In genomic region chr16:67326472-67327309, GRCh38 we compare ENCODE assay signal across 1 cellular context.
TF ChIP-seq lines count a peak whose summit lies in the region.

Gene KCTD19 (minus strand): TSS chr16:67326741. CDS start chr16:67326707, 34 bp downstream.
A gene with protein sequence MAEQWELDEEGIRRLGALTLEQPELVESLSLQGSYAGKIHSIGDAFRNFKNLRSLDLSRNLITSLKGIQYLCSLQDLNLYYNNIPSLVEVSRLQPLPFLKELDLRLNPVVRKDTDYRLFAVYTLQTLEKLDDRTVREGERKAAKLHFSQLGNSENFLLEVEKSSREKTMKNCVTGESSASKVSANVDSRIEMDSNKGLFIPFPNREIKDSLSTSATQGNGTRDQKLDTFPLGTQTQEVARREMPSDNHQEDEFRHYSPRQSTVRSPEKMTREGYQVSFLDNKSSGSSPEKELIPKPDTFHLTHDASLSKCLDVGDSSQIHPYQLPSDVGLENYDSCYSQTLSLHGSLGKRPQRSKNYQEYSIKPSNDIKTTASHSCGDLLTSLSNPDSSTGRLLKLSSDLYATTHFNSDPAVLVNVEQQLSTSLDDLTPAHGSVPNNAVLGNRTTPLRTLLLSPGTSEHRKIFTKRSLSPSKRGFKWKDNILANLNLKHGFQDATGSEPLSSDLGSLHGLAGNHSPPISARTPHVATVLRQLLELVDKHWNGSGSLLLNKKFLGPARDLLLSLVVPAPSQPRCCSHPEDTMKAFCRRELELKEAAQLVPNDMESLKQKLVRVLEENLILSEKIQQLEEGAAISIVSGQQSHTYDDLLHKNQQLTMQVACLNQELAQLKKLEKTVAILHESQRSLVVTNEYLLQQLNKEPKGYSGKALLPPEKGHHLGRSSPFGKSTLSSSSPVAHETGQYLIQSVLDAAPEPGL (plus strand): TSS chr16:67326815. CDS start chr16:67326863, 48 bp downstream.

TF ChIP-seq in HepG2, 621 proteins besides CTCF, POLR2A, EP300 and RAD21 (continued from another document and continues in another):
- TF ChIP-seq, protein P1, sequence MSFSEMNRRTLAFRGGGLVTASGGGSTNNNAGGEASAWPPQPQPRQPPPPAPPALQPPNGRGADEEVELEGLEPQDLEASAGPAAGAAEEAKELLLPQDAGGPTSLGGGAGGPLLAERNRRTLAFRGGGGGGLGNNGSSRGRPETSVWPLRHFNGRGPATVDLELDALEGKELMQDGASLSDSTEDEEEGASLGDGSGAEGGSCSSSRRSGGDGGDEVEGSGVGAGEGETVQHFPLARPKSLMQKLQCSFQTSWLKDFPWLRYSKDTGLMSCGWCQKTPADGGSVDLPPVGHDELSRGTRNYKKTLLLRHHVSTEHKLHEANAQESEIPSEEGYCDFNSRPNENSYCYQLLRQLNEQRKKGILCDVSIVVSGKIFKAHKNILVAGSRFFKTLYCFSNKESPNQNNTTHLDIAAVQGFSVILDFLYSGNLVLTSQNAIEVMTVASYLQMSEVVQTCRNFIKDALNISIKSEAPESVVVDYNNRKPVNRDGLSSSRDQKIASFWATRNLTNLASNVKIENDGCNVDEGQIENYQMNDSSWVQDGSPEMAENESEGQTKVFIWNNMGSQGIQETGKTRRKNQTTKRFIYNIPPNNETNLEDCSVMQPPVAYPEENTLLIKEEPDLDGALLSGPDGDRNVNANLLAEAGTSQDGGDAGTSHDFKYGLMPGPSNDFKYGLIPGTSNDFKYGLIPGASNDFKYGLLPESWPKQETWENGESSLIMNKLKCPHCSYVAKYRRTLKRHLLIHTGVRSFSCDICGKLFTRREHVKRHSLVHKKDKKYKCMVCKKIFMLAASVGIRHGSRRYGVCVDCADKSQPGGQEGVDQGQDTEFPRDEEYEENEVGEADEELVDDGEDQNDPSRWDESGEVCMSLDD (CRISPR knock-in tag; IDR thresholded peaks at IDR 0.05; ENCODE audit: borderline replicate concordance), result no peak
- TF ChIP-seq, protein P2, sequence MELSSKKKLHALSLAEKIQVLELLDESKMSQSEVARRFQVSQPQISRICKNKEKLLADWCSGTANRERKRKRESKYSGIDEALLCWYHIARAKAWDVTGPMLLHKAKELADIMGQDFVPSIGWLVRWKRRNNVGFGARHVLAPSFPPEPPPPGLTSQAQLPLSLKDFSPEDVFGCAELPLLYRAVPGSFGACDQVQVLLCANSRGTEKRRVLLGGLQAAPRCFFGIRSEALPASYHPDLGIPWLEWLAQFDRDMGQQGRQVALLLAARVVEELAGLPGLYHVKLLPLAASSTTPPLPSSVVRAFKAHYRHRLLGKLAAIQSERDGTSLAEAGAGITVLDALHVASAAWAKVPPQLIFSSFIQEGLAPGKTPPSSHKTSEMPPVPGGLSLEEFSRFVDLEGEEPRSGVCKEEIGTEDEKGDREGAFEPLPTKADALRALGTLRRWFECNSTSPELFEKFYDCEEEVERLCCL (CRISPR knock-in tag; IDR thresholded peaks at IDR 0.05; ENCODE audit: borderline replicate concordance), result no peak
- TF ChIP-seq ZNF678 (CRISPR knock-in tag; IDR thresholded peaks at IDR 0.05), result no peak
- no peak for TF ChIP-seq PRMT3 (CRISPR knock-in tag; IDR thresholded peaks at IDR 0.05; ENCODE audit: borderline replicate concordance, low read depth)
- no peak for TF ChIP-seq RAD51 (IDR thresholded peaks at IDR 0.05; ENCODE audit: borderline replicate concordance)
- TF ChIP-seq KLF11 (CRISPR knock-in tag; IDR thresholded peaks at IDR 0.05), result no peak
- peak; percentile 78 for TF ChIP-seq SALL2 (CRISPR knock-in tag; IDR thresholded peaks at IDR 0.05)
- no peak for TF ChIP-seq PRPF4 (IDR thresholded peaks at IDR 0.05; ENCODE audit: low read depth, low read length, poor library complexity, severe bottlenecking)
- no peak for TF ChIP-seq FOXK2 (IDR thresholded peaks at IDR 0.05)
- no peak for TF ChIP-seq ZNF781 (CRISPR knock-in tag; IDR thresholded peaks at IDR 0.05; ENCODE audit: borderline replicate concordance, not compliant biosample characterization)
- TF ChIP-seq SMC3 (IDR thresholded peaks at IDR 0.05; ENCODE audit: low read length), result peak; percentile 18; the same call in 1 of the 2 replicates
- peak; percentile 56; the same call in 1 of the 2 replicates for TF ChIP-seq ZSCAN21 (CRISPR knock-in tag; IDR thresholded peaks at IDR 0.05; ENCODE audit: borderline replicate concordance)
- no peak for TF ChIP-seq NR2F1 (CRISPR knock-in tag; IDR thresholded peaks at IDR 0.05)
- TF ChIP-seq DNMT1 (CRISPR knock-in tag; IDR thresholded peaks at IDR 0.05), result no peak
- no peak for TF ChIP-seq ZBTB44 (CRISPR knock-in tag; IDR thresholded peaks at IDR 0.05)
- TF ChIP-seq ELF1 (CRISPR knock-in tag; IDR thresholded peaks at IDR 0.05), result 0 out of 2 replicates have a peak, but pooled peaks have one; percentile 42
- no peak for TF ChIP-seq MED8 (CRISPR knock-in tag; IDR thresholded peaks at IDR 0.05; ENCODE audit: insufficient replicate concordance)
- TF ChIP-seq RELA (CRISPR knock-in tag; IDR thresholded peaks at IDR 0.05), result no peak
- TF ChIP-seq ZNF777 (CRISPR knock-in tag; IDR thresholded peaks at IDR 0.05), result 0 out of 2 replicates have a peak, but pooled peaks have one; percentile 26
- TF ChIP-seq ZNF598 (CRISPR knock-in tag; IDR thresholded peaks at IDR 0.05; ENCODE audit: borderline replicate concordance), result no peak
- no peak for TF ChIP-seq ZNF850 (CRISPR knock-in tag; conservative IDR thresholded peaks at IDR 0.05)
- no peak for TF ChIP-seq WIZ (CRISPR knock-in tag; IDR thresholded peaks at IDR 0.05)
- no peak for TF ChIP-seq ZNF720 (CRISPR knock-in tag; IDR thresholded peaks at IDR 0.05)
- TF ChIP-seq, protein P3, sequence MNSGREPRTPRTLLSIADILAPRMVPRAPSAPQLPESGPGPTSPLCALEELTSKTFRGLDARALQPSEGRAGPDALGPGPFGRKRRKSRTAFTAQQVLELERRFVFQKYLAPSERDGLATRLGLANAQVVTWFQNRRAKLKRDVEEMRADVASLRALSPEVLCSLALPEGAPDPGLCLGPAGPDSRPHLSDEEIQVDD (CRISPR knock-in tag; IDR thresholded peaks at IDR 0.05; ENCODE audit: borderline replicate concordance), result no peak
- no peak for TF ChIP-seq BORCS8-MEF2B (CRISPR knock-in tag; IDR thresholded peaks at IDR 0.05)
- TF ChIP-seq PAX8 (CRISPR knock-in tag; IDR thresholded peaks at IDR 0.05; ENCODE audit: borderline replicate concordance), result no peak
- no peak for TF ChIP-seq ZIK1 (CRISPR knock-in tag; IDR thresholded peaks at IDR 0.05; ENCODE audit: borderline replicate concordance, low read depth)
- no peak for TF ChIP-seq TEAD2 (CRISPR knock-in tag; IDR thresholded peaks at IDR 0.05)
- TF ChIP-seq, protein P4, sequence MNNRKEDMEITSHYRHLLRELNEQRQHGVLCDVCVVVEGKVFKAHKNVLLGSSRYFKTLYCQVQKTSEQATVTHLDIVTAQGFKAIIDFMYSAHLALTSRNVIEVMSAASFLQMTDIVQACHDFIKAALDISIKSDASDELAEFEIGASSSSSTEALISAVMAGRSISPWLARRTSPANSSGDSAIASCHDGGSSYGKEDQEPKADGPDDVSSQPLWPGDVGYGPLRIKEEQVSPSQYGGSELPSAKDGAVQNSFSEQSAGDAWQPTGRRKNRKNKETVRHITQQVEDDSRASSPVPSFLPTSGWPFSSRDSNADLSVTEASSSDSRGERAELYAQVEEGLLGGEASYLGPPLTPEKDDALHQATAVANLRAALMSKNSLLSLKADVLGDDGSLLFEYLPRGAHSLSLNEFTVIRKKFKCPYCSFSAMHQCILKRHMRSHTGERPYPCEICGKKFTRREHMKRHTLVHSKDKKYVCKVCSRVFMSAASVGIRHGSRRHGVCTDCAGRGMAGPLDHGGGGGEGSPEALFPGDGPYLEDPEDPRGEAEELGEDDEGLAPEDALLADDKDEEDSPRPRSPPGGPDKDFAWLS (CRISPR knock-in tag; IDR thresholded peaks at IDR 0.05; ENCODE audit: borderline replicate concordance), result no peak
- TF ChIP-seq PCBP2 (optimal IDR thresholded peaks at IDR 0.05; ENCODE audit: low read depth, low read length, poor library complexity, severe bottlenecking), result no peak
- no peak for TF ChIP-seq SOX6 (IDR thresholded peaks at IDR 0.05)
- peak; percentile 26; the same call in 1 of the 2 replicates for TF ChIP-seq SOX6 (CRISPR knock-in tag; IDR thresholded peaks at IDR 0.05)
- no peak for TF ChIP-seq REL (CRISPR knock-in tag; conservative IDR thresholded peaks at IDR 0.05)
- TF ChIP-seq ZBTB21 (CRISPR knock-in tag; IDR thresholded peaks at IDR 0.05), result no peak
- TF ChIP-seq, protein P5, sequence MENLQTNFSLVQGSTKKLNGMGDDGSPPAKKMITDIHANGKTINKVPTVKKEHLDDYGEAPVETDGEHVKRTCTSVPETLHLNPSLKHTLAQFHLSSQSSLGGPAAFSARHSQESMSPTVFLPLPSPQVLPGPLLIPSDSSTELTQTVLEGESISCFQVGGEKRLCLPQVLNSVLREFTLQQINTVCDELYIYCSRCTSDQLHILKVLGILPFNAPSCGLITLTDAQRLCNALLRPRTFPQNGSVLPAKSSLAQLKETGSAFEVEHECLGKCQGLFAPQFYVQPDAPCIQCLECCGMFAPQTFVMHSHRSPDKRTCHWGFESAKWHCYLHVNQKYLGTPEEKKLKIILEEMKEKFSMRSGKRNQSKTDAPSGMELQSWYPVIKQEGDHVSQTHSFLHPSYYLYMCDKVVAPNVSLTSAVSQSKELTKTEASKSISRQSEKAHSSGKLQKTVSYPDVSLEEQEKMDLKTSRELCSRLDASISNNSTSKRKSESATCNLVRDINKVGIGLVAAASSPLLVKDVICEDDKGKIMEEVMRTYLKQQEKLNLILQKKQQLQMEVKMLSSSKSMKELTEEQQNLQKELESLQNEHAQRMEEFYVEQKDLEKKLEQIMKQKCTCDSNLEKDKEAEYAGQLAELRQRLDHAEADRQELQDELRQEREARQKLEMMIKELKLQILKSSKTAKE (CRISPR knock-in tag; IDR thresholded peaks at IDR 0.05; ENCODE audit: borderline replicate concordance), result no peak
- TF ChIP-seq, protein P6, sequence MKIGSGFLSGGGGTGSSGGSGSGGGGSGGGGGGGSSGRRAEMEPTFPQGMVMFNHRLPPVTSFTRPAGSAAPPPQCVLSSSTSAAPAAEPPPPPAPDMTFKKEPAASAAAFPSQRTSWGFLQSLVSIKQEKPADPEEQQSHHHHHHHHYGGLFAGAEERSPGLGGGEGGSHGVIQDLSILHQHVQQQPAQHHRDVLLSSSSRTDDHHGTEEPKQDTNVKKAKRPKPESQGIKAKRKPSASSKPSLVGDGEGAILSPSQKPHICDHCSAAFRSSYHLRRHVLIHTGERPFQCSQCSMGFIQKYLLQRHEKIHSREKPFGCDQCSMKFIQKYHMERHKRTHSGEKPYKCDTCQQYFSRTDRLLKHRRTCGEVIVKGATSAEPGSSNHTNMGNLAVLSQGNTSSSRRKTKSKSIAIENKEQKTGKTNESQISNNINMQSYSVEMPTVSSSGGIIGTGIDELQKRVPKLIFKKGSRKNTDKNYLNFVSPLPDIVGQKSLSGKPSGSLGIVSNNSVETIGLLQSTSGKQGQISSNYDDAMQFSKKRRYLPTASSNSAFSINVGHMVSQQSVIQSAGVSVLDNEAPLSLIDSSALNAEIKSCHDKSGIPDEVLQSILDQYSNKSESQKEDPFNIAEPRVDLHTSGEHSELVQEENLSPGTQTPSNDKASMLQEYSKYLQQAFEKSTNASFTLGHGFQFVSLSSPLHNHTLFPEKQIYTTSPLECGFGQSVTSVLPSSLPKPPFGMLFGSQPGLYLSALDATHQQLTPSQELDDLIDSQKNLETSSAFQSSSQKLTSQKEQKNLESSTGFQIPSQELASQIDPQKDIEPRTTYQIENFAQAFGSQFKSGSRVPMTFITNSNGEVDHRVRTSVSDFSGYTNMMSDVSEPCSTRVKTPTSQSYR (CRISPR knock-in tag; IDR thresholded peaks at IDR 0.05; ENCODE audit: borderline replicate concordance), result no peak
- 0 out of 2 replicates have a peak, but pooled peaks have one; percentile 34 for TF ChIP-seq ZNF607 (CRISPR knock-in tag; IDR thresholded peaks at IDR 0.05; ENCODE audit: borderline replicate concordance)
- no peak for TF ChIP-seq ZNF3 (CRISPR knock-in tag; IDR thresholded peaks at IDR 0.05)
- peak; percentile 71; the same call in 1 of the 2 replicates for TF ChIP-seq MAZ (IDR thresholded peaks at IDR 0.05; ENCODE audit: borderline replicate concordance, low read depth, low read length)
- TF ChIP-seq MAZ (CRISPR knock-in tag; IDR thresholded peaks at IDR 0.05; ENCODE audit: low read depth), result peak; percentile 43; the same call in 1 of the 2 replicates
- no peak; the same call in 1 of the 2 replicates for TF ChIP-seq CAMTA2 (CRISPR knock-in tag; IDR thresholded peaks at IDR 0.05; ENCODE audit: borderline replicate concordance)
- TF ChIP-seq CENPX (CRISPR knock-in tag; IDR thresholded peaks at IDR 0.05), result no peak
- TF ChIP-seq ZFP36L1 (CRISPR knock-in tag; IDR thresholded peaks at IDR 0.05), result no peak
- TF ChIP-seq, protein P7, sequence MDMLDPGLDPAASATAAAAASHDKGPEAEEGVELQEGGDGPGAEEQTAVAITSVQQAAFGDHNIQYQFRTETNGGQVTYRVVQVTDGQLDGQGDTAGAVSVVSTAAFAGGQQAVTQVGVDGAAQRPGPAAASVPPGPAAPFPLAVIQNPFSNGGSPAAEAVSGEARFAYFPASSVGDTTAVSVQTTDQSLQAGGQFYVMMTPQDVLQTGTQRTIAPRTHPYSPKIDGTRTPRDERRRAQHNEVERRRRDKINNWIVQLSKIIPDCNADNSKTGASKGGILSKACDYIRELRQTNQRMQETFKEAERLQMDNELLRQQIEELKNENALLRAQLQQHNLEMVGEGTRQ (IDR thresholded peaks at IDR 0.05; ENCODE audit: low read depth, low read length), result no peak
- TF ChIP-seq, protein P7 (CRISPR knock-in tag; IDR thresholded peaks at IDR 0.05; ENCODE audit: borderline replicate concordance), result no peak
- TF ChIP-seq SIN3B (IDR thresholded peaks at IDR 0.05; ENCODE audit: low read length), result no peak
- TF ChIP-seq ZSCAN9 (CRISPR knock-in tag; IDR thresholded peaks at IDR 0.05; ENCODE audit: borderline replicate concordance), result no peak
- TF ChIP-seq MBD4 (IDR thresholded peaks at IDR 0.05; ENCODE audit: borderline replicate concordance, low read length), result no peak
- no peak for TF ChIP-seq ZNF530 (CRISPR knock-in tag; IDR thresholded peaks at IDR 0.05; ENCODE audit: low read depth)
- no peak for TF ChIP-seq PTBP1 (IDR thresholded peaks at IDR 0.05; ENCODE audit: low read depth, low read length, poor library complexity, severe bottlenecking)
- TF ChIP-seq MTA1 (CRISPR knock-in tag; IDR thresholded peaks at IDR 0.05; ENCODE audit: borderline replicate concordance), result no peak
- TF ChIP-seq ZNF460 (CRISPR knock-in tag; IDR thresholded peaks at IDR 0.05; ENCODE audit: borderline replicate concordance), result no peak
- TF ChIP-seq ZNF672 (CRISPR knock-in tag; IDR thresholded peaks at IDR 0.05), result no peak
